ENCODE assay signal across 8 cellular contexts in the genomic region with DNA sequence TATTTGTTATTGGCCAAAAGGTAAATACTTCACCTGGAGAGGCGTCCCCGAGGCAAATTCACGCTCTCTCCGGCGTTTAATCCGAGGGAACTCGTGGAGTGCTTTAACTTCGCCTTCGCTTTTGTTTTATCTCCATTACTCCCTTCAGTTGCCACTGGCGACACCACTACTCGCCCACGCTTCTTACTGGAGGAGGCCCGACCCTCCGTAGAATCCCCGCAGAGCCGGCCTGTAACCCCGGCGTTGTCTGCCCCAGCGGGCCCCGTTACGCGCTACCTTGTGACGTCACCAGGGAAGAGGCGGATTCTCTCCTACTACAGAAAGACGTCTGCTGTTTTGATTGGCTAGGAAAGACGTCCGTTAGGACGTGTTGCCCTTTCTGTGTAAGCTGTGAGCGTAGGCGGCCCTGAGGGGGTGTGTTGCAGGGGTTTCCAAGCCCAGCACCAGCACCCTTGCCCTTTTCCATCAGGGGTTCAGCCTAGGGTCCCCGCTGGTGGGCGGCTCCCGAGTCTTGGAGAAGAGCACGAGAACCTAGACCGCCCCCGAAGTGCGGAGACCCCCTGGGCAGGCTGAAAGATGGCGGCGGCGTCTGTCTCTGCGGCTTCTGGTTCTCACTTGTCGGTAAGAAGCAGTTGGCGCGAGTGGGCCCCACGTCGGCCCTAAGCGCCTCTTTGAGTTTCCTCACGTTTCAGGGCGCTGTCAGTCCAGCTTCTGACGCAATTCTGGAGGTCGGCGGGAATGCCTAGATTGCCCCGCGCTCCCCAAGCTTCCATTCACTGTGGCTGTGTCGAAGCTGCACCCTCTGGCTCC. TPM values are rescaled to one million over a fixed set of nuclear protein-coding genes. Genes with fewer than 3 reads are reported as not detected.
DNase-seq lines count a peak whose midpoint lies in the region; ATAC-seq and TF ChIP-seq lines count a peak whose summit lies in the region.

A gene (plus strand): TSS at position 376 of the 810 bp plus-strand sequence. CDS start 201 bp downstream, at position 577.

- H3K4me3 Mint-ChIP-seq in activated T-helper 17 cell treated with anti-CD3 and anti-CD28 coated beads, Interleukin-2, amount 50 U/mL, for 72 hours, result peak within 1 kb of the TSS; percentile 86
- peak within 1 kb of the TSS; percentile 93 to 100 (median 100) for H3K4me3 Mint-ChIP-seq in naive thymus-derived CD4-positive, alpha-beta T cell
- peak within 1 kb of the TSS; percentile 95 to 99 for H3K4me3 Mint-ChIP-seq in stimulated activated naive B cell treated with anti-CD40 and anti-IgM and Interleukin-4, amounts not matched to agents 10 μg/mL and 1 μg/mL and 100 μg/mL, for 72 hours

- H3K79me2 ChIP-seq in DOHH2 (ENCODE audit: control insufficient read depth, low read length) (peaks cover 89% of the 10 kb centered on the region), fibroblast of lung (ENCODE audit: control insufficient read depth, insufficient read depth, low read length) (peaks cover 45% of the 10 kb centered on the region)

- H3K4me1 ChIP-seq in DOHH2 (ENCODE audit: control insufficient read depth, low read length), result peaks cover 48% of the 10 kb centered on the region
- H3K4me1 ChIP-seq in fibroblast of lung (ENCODE audit: control insufficient read depth, extremely low read depth, insufficient read depth, low read length), result peaks cover 2% of the 10 kb centered on the region
- peaks cover 21 to 22% of the 10 kb centered on the region in 2 donors for H3K4me1 ChIP-seq in naive thymus-derived CD4-positive, alpha-beta T cell (ENCODE audit: control insufficient read depth in 2 of 2, insufficient read depth in 2 of 2, low read length in 2 of 2)

- H3K9ac ChIP-seq in fibroblast of lung (ENCODE audit: insufficient read depth, low read length), result peak within 1 kb of the TSS; percentile 99

- H3K4me2 ChIP-seq in DOHH2 (ENCODE audit: low read length), result peak within 1 kb of the TSS; percentile 89
- H3K4me2 ChIP-seq in fibroblast of lung (ENCODE audit: extremely low read depth, insufficient read depth, low read length), result peak within 1 kb of the TSS; percentile 96

- no peaks in the 10 kb centered on the region for H3K9me3 Mint-ChIP-seq in activated T-helper 17 cell treated with anti-CD3 and anti-CD28 coated beads, Interleukin-2, amount 50 U/mL, for 72 hours
- H3K9me3 Mint-ChIP-seq in naive thymus-derived CD4-positive, alpha-beta T cell, result peaks cover 0 to 9% (median 0%) of the 10 kb centered on the region in 11 donors
- H3K9me3 Mint-ChIP-seq in stimulated activated naive B cell treated with anti-CD40 and anti-IgM and Interleukin-4, amounts not matched to agents 10 μg/mL and 1 μg/mL and 100 μg/mL, for 72 hours, result no peaks in the 10 kb centered on the region

- H3K4me3 ChIP-seq in DOHH2 (ENCODE audit: low read length) (peak within 1 kb of the TSS; percentile 88), LNCaP clone FGC (ENCODE audit: low read depth, low read length) (peak within 1 kb of the TSS; percentile 86), fibroblast of lung (replicated peaks in 1 of 4; ENCODE audit: control extremely low read depth in 1 of 4, insufficient read depth in 1 of 4, low read depth in 3 of 4, low read length in 4 of 4) (peak within 1 kb of the TSS; percentile 90 to 95 (median 92))
- H3K4me3 ChIP-seq in naive thymus-derived CD4-positive, alpha-beta T cell (ENCODE audit: low read length), result peak within 1 kb of the TSS; percentile 97

- peaks cover 37% of the 10 kb centered on the region for H3K4me1 Mint-ChIP-seq in activated T-helper 17 cell treated with anti-CD3 and anti-CD28 coated beads, Interleukin-2, amount 50 U/mL, for 72 hours
- peaks cover 47 to 74% (median 61%) of the 10 kb centered on the region in 7 donors for H3K4me1 Mint-ChIP-seq in naive thymus-derived CD4-positive, alpha-beta T cell
- peaks cover 18 to 46% of the 10 kb centered on the region in 2 donors for H3K4me1 Mint-ChIP-seq in stimulated activated naive B cell treated with anti-CD40 and anti-IgM and Interleukin-4, amounts not matched to agents 10 μg/mL and 1 μg/mL and 100 μg/mL, for 72 hours

- peak within 1 kb of the TSS; percentile 83 for H2AFZ ChIP-seq in fibroblast of lung (ENCODE audit: low read length)

- CTCF ChIA-PET in RWPE1 (lab: Yijun Ruan, JAX), result interaction anchor here (0.6 to 0.8 kb wide), 4 partner anchors 12 to 611 kb away, joined by 3 read pairs; no protein-coding TSS in a partner anchor
- CTCF ChIA-PET in naive thymus-derived CD4-positive, alpha-beta T cell (lab: Charles Lee), result interaction anchor here (0.7 to 1.8 kb wide), 7 partner anchors 12 to 643 kb away, joined by 3 to 12 read pairs (median 4); a partner anchor contains a TSS

- POLR2A ChIA-PET in RWPE1 (lab: Yijun Ruan, JAX; ENCODE audit: low non-redundant PET), result no interaction called here
- POLR2A ChIA-PET in naive thymus-derived CD4-positive, alpha-beta T cell (lab: Charles Lee), result interaction anchor here (0.5 to 4.0 kb wide), 25 partner anchors 10 to 866 kb away, joined by 3 to 55 read pairs (median 4); a partner anchor contains a TSS

- H3K9me3 ChIP-seq in DOHH2 (ENCODE audit: control insufficient read depth, insufficient read depth, low read length) (no peaks in the 10 kb centered on the region), fibroblast of lung (ENCODE audit: control insufficient read depth, insufficient read depth, low read depth, low read length) (no peaks in the 10 kb centered on the region)
- no peaks in the 10 kb centered on the region for H3K9me3 ChIP-seq in naive thymus-derived CD4-positive, alpha-beta T cell (ENCODE audit: control insufficient read depth in 2 of 3, low read length in 3 of 3)

- peaks cover 84% of the 10 kb centered on the region for H3K36me3 Mint-ChIP-seq in activated T-helper 17 cell treated with anti-CD3 and anti-CD28 coated beads, Interleukin-2, amount 50 U/mL, for 72 hours (ENCODE audit: low read depth)
- H3K36me3 Mint-ChIP-seq in naive thymus-derived CD4-positive, alpha-beta T cell, result peaks cover 0 to 24% (median 16%) of the 10 kb centered on the region in 5 donors
- peaks cover 15 to 32% of the 10 kb centered on the region in 2 donors for H3K36me3 Mint-ChIP-seq in stimulated activated naive B cell treated with anti-CD40 and anti-IgM and Interleukin-4, amounts not matched to agents 10 μg/mL and 1 μg/mL and 100 μg/mL, for 72 hours

- TF ChIP-seq CTCF in DOHH2 (IDR thresholded peaks at IDR 0.05; ENCODE audit: low read depth, low read length, poor library complexity, severe bottlenecking) (no peak), LNCaP clone FGC (IDR thresholded peaks at IDR 0.05; ENCODE audit: control insufficient read depth, extremely low read depth, insufficient read depth) (no peak), RWPE1 (conservative IDR thresholded peaks at IDR 0.05; ENCODE audit: low read depth) (no peak), fibroblast of lung (conservative IDR thresholded peaks at IDR 0.05 in 1 of 2, IDR thresholded peaks at IDR 0.05 in 1 of 2; ENCODE audit: low read depth in 1 of 2, low read length in 2 of 2) (no peak)

- DNase-seq in GOT3 (lab: John Stamatoyannopoulos, UW), result peak; percentile 62
- DNase-seq in LNCaP clone FGC (ENCODE audit: low read depth), result peak; percentile 95
- peak; percentile 96 for DNase-seq in RWPE1 (ENCODE audit: low spot score)
- DNase-seq in fibroblast of lung (ENCODE audit: low read depth in 2 of 2), result peak; percentile 99
- peak; percentile 80 to 98 (median 96) for DNase-seq in naive thymus-derived CD4-positive, alpha-beta T cell
- DNase-seq in stimulated activated naive B cell treated with anti-CD40 and anti-IgM and Interleukin-4, amounts not matched to agents 10 μg/mL and 1 μg/mL and 100 μg/mL, for 72 hours, result peak; percentile 96

- H4K20me1 ChIP-seq in DOHH2 (ENCODE audit: control insufficient read depth, insufficient read depth, low read depth, low read length) (peaks cover 17% of the 10 kb centered on the region; the same call in 1 of the 2 replicates), fibroblast of lung (ENCODE audit: control insufficient read depth, extremely low read depth, insufficient read depth, low read length) (no peaks in the 10 kb centered on the region)

- intact Hi-C loops in naive thymus-derived CD4-positive, alpha-beta T cell (cut with micrococcal nuclease), result loop anchor here (1.0 to 5.0 kb wide), 13 partner anchors 222 to 1298 kb away; a partner anchor contains a TSS

- peak within 1 kb of the TSS; percentile 100 for H3K27ac Mint-ChIP-seq in activated T-helper 17 cell treated with anti-CD3 and anti-CD28 coated beads, Interleukin-2, amount 50 U/mL, for 72 hours
- peak within 1 kb of the TSS; percentile 100 for H3K27ac Mint-ChIP-seq in naive thymus-derived CD4-positive, alpha-beta T cell
- H3K27ac Mint-ChIP-seq in stimulated activated naive B cell treated with anti-CD40 and anti-IgM and Interleukin-4, amounts not matched to agents 10 μg/mL and 1 μg/mL and 100 μg/mL, for 72 hours, result peak within 1 kb of the TSS; percentile 100

- no peaks in the 10 kb centered on the region for H3K9me2 ChIP-seq in DOHH2 (replicated peaks; ENCODE audit: control insufficient read depth, low read length)

- peaks cover 70% of the 10 kb centered on the region for H3K36me3 ChIP-seq in DOHH2 (ENCODE audit: control insufficient read depth, low read length)
- no peaks in the 10 kb centered on the region for H3K36me3 ChIP-seq in fibroblast of lung (ENCODE audit: control insufficient read depth, insufficient read depth, low read length)
- H3K36me3 ChIP-seq in naive thymus-derived CD4-positive, alpha-beta T cell (ENCODE audit: control insufficient read depth in 2 of 3, insufficient read depth in 3 of 3, low read length in 3 of 3), result peaks cover 4 to 24% (median 8%) of the 10 kb centered on the region in 3 experiments

- H3F3A ChIP-seq in DOHH2 (ENCODE audit: control insufficient read depth, insufficient read depth), result no peaks in the 10 kb centered on the region; the same call in 1 of the 2 replicates

- H3K27me3 ChIP-seq in DOHH2 (ENCODE audit: control insufficient read depth, low read length), result no peaks in the 10 kb centered on the region
- no peaks in the 10 kb centered on the region for H3K27me3 ChIP-seq in fibroblast of lung (ENCODE audit: control insufficient read depth, insufficient read depth, low read length)
- H3K27me3 ChIP-seq in naive thymus-derived CD4-positive, alpha-beta T cell (ENCODE audit: control insufficient read depth in 2 of 2, insufficient read depth in 2 of 2, low read length in 2 of 2), result no peaks in the 10 kb centered on the region

- H3K27me3 Mint-ChIP-seq in activated T-helper 17 cell treated with anti-CD3 and anti-CD28 coated beads, Interleukin-2, amount 50 U/mL, for 72 hours, result no peaks in the 10 kb centered on the region
- no peaks in the 10 kb centered on the region for H3K27me3 Mint-ChIP-seq in naive thymus-derived CD4-positive, alpha-beta T cell
- H3K27me3 Mint-ChIP-seq in stimulated activated naive B cell treated with anti-CD40 and anti-IgM and Interleukin-4, amounts not matched to agents 10 μg/mL and 1 μg/mL and 100 μg/mL, for 72 hours, result no peaks in the 10 kb centered on the region

- peak; percentile 75 for ATAC-seq in activated T-helper 17 cell treated with anti-CD3 and anti-CD28 coated beads, Interleukin-2, amount 50 U/mL, for 72 hours (replicated peaks)
- ATAC-seq in naive thymus-derived CD4-positive, alpha-beta T cell, result peak; percentile 70
- ATAC-seq in stimulated activated naive B cell treated with anti-CD40 and anti-IgM and Interleukin-4, amounts not matched to agents 10 μg/mL and 1 μg/mL and 100 μg/mL, for 72 hours (replicated peaks), result peak; percentile 78 to 81

- peak within 1 kb of the TSS; percentile 93 for H3K27ac ChIP-seq in DOHH2 (ENCODE audit: low read depth, low read length)
- H3K27ac ChIP-seq in RWPE1, result peak within 1 kb of the TSS; percentile 95
- peak within 1 kb of the TSS; percentile 100 for H3K27ac ChIP-seq in fibroblast of lung (ENCODE audit: insufficient read depth, low read length)
- peak within 1 kb of the TSS; percentile 99 for H3K27ac ChIP-seq in naive thymus-derived CD4-positive, alpha-beta T cell (ENCODE audit: low read depth, low read length)

RNA-seq across cellular contexts. Expression of the gene that starts here (rescaled TPM):
- total RNA-seq in activated T-helper 17 cell treated with anti-CD3 and anti-CD28 coated beads, Interleukin-2, amount 50 U/mL, for 72 hours, result 100 to 1,000 TPM in 1 of 2 donors, 10 to 100 TPM in 1; 79.9 to 159 TPM
- 55.8 and 59.1 TPM in 2 replicates for total RNA-seq in fibroblast of lung
- polyA plus RNA-seq in fibroblast of lung, result 30.6 and 37.0 TPM in 2 replicates
- polyA plus RNA-seq in fibroblast of lung (2012), result 17.1 and 23.1 TPM in 2 replicates
- 1.3 and 4.2 TPM in 2 replicates for polyA minus RNA-seq in fibroblast of lung (ENCODE audit: low replicate concordance)
- total RNA-seq in naive thymus-derived CD4-positive, alpha-beta T cell, result 10 to 100 TPM; 47.8 to 72.3 (median 68.9) TPM
- polyA plus RNA-seq in naive thymus-derived CD4-positive, alpha-beta T cell, result 10 to 100 TPM; 45.8 to 56.6 TPM

Comparison
In these comparisons a context has a peak if more than half of its experiments do, and no peak if none do; other contexts are left out.
1. Peak in every context shown above with its lines: DNase-seq, ATAC-seq, H3K4me3 ChIP-seq and H3K27ac ChIP-seq.